1 cellular context compared by ENCODE assay signal in genomic region chr15:99016680-99017321, GRCh38.
TF ChIP-seq lines count a peak whose summit lies in the region.

No MANE protein-coding gene starts in this region.

TF ChIP-seq in HCT116, 20 proteins besides CTCF, POLR2A, EP300 and RAD21 (continued from another document):
- TF ChIP-seq MAX (IDR thresholded peaks at IDR 0.05) (no peak), YY1 (IDR thresholded peaks at IDR 0.05; ENCODE audit: extremely low read depth, insufficient replicate concordance, low read depth, low read length) (no peak), EGR1 (IDR thresholded peaks at IDR 0.05; ENCODE audit: low read depth) (no peak), EZH2 (IDR thresholded peaks at IDR 0.05) (no peak), CEBPB (IDR thresholded peaks at IDR 0.05; ENCODE audit: low read depth) (no peak), SP1 (IDR thresholded peaks at IDR 0.05; ENCODE audit: low read depth) (no peak)
TF ChIP-seq in HCT116: peak in this region for 0.
